ENCODE assay signal across 22 cellular contexts in the genomic region with DNA sequence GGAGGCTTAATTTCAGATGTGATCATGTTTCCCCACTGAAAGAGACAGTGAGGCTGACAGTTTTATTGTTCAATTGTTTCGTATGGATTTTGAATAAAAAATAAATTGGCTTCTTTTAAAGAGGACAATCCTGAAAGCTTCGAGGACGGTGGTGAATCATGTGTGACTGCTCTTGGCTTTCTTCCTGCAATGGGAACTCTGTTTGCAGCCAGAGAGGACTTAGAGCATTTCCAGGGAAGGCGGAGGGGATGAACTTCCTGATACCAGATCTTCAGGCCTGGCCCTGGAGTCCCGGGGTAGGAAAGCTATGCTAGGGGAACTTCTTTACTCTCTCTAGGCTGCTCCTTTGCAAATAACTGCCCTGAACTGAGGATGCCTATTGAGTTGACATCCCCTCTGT.
A peak's percentile ranks its signal among the peaks of the same experiment; 100 is the strongest.
DNase-seq lines count a peak whose midpoint lies in the region; ATAC-seq and TF ChIP-seq lines count a peak whose summit lies in the region.
"Had no signal": no experiment of that assay in that cellular context is flagged by ENCODE, and none has a peak within 500 bp of the region (broad histone marks: within the 10 kb centered on the region; RNA-seq: fewer than 3 reads in every experiment).

No MANE protein-coding gene starts in this region.

- intact Hi-C loops in adrenal gland (cut with DNase I): no loop called here

- no peaks in the 10 kb centered on the region for H3K79me2 ChIP-seq in osteoblast (ENCODE audit: insufficient read depth, low read length)

- H3K4me1 ChIP-seq in adrenal gland (replicated peaks in 1 of 2) (peaks cover 4 to 7% of the 10 kb centered on the region in 2 donors), osteoblast (ENCODE audit: insufficient read depth, low read length) (peaks cover 8% of the 10 kb centered on the region)
- H3K4me1 ChIP-seq: tibial artery had no signal

- WGBS in adrenal gland, 4 donors: 12 to 19% (median 16%) methylated on average over 5 of the region's 5 CpGs

- H3K36me3 ChIP-seq in adrenal gland (replicated peaks in 1 of 2) (no peaks in the 10 kb centered on the region), osteoblast (ENCODE audit: insufficient read depth, low read length) (no peaks in the 10 kb centered on the region)
- H3K36me3 ChIP-seq: tibial artery had no signal

- no peaks in the 10 kb centered on the region for H4K20me1 ChIP-seq in osteoblast (ENCODE audit: insufficient read depth, low read length)

- peak overlapping the region; percentile 47 for H3K4me2 ChIP-seq in osteoblast (ENCODE audit: insufficient read depth, low read length)

- DNase-seq in ELR (ENCODE audit: low read depth) (peak; percentile 61), adrenal gland (peak; percentile 33 to 67 (median 59)), fibroblast of peridontal ligament (ENCODE audit: extremely low read depth) (peak; percentile 48), osteoblast (ENCODE audit: insufficient read length, low spot score, missing footprints) (no peak), NCI-H2081 (lab: John Stamatoyannopoulos, UW) (no peak), DMS53 (lab: John Stamatoyannopoulos, UW) (no peak)
- DNase-seq: activated B cell treated with CpG ODN at 0.5 μM for 24 hours; activated CD4-positive, alpha-beta T cell treated with anti-CD3 and anti-CD28 coated beads, Interleukin-2, amount 50 U/mL, for 48 hours; activated effector memory CD4-positive, alpha-beta T cell treated with anti-CD3 and anti-CD28 coated beads, Interleukin-2, amount 50 U/mL, for 16 hours; activated naive CD8-positive, alpha-beta T cell treated with anti-CD3 and anti-CD28 coated beads, Interleukin-2, amount 50 U/mL, for 24 hours; caudate nucleus; CD8-positive, alpha-beta T cell; dermis blood vessel endothelial cell; NCI-H1694; OCI-M1; retina; SHP77 treated with DMSO at 0.1 percent for 48 hours; SW 1271; tibial artery had no signal

- ATAC-seq in HG03175 (IDR thresholded peaks at IDR 0.05; ENCODE audit: unreplicated experiment) (no peak), HG03135 (IDR thresholded peaks at IDR 0.05; ENCODE audit: unreplicated experiment) (no peak)
- ATAC-seq: activated naive CD8-positive, alpha-beta T cell treated with anti-CD3 and anti-CD28 coated beads, Interleukin-2, amount 50 U/mL, for 24 hours; CD8-positive, alpha-beta T cell; K562 had no signal

- H3K4me3 ChIP-seq in adrenal gland (no peak overlapping the region), osteoblast (ENCODE audit: insufficient read depth, low read length) (no peak overlapping the region)
- H3K4me3 ChIP-seq: K562, tibial artery had no signal

- H3K9me3 ChIP-seq in adrenal gland (replicated peaks in 1 of 3) (no peaks in the 10 kb centered on the region), osteoblast (ENCODE audit: low read depth, low read length) (no peaks in the 10 kb centered on the region)

- H3K27me3 ChIP-seq in adrenal gland (no peaks in the 10 kb centered on the region), osteoblast (ENCODE audit: insufficient read depth, low read length) (peaks cover 2% of the 10 kb centered on the region)

- TF ChIP-seq CTCF in adrenal gland (IDR thresholded peaks at IDR 0.05): no peak
- TF ChIP-seq CTCF in osteoblast (IDR thresholded peaks at IDR 0.05; ENCODE audit: extremely low read depth, low read depth, low read length): no peak

- TF ChIP-seq POLR2A in adrenal gland (IDR thresholded peaks at IDR 0.05): no peak

- H3K27ac ChIP-seq in adrenal gland: peak overlapping the region in 4 of 5 donors; percentile 55 to 66 (median 59)
- H3K27ac ChIP-seq in osteoblast (ENCODE audit: low read depth, low read length): no peak overlapping the region
- H3K27ac ChIP-seq: tibial artery had no signal

- H2AFZ ChIP-seq in osteoblast (ENCODE audit: low read length): peak overlapping the region; percentile 64

Comparison
In these comparisons a context has a peak if more than half of its experiments do, and no peak if none do; other contexts are left out.
1. DNase-seq: peak in ELR (single experiment), adrenal gland (7 of 7) and fibroblast of peridontal ligament (single experiment); none in osteoblast (single experiment), NCI-H2081 (0 of 2) and DMS53 (single experiment).